Comparison of ENCODE assay signal across 23 cellular contexts in the genomic region with DNA sequence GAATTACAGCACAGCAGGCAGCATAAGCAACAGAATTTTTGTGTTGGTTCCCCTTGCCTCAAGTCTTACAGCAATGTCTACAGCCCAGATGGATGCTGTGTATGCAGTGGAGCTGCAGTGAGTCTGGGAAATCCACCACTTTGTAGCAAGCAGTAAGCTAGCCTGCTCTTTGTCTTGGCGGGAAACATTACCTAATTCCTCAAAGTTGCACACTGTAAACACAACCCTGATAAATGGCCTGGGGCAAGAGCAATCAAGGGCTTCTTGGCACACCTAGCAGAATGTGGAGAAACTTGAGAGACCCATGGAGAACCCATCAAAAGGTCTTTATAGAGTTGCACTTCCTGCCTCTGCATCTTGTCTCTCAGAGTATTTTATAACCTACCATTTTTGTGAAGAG.
"Had no signal": no experiment of that assay in that cellular context is flagged by ENCODE, and none has a peak within 500 bp of the region (broad histone marks: within the 10 kb centered on the region; RNA-seq: fewer than 3 reads in every experiment).

No MANE protein-coding gene starts in this region.

- H3K27me3 ChIP-seq: brain microvascular endothelial cell, esophagus muscularis mucosa, gastrocnemius medialis, neural progenitor cell had no signal

- H3K36me3 Mint-ChIP-seq: activated naive CD4-positive, alpha-beta T cell treated with anti-CD3 and anti-CD28 coated beads, Interleukin-2, amount 50 U/mL, for 72 hours; mesothelial cell of epicardium; naive thymus-derived CD8-positive, alpha-beta T cell; neural progenitor cell; type B pancreatic cell had no signal

- H3K27ac ChIP-seq: brain microvascular endothelial cell, esophagus muscularis mucosa, gastrocnemius medialis, neural progenitor cell, thoracic aorta had no signal

- H3K9me3 Mint-ChIP-seq: activated naive CD4-positive, alpha-beta T cell treated with anti-CD3 and anti-CD28 coated beads, Interleukin-2, amount 50 U/mL, for 72 hours; mesothelial cell of epicardium; neural progenitor cell had no signal

- H3K27me3 Mint-ChIP-seq: central memory CD8-positive, alpha-beta T cell; type B pancreatic cell had no signal

- H3K4me3 Mint-ChIP-seq: activated CD8-positive, alpha-beta T cell treated with anti-CD3 and anti-CD28 coated beads, Interleukin-2, amount 10 ng/mL, durations not matched to agents 7 days and 5 days; central memory CD8-positive, alpha-beta T cell; mesothelial cell of epicardium; naive thymus-derived CD8-positive, alpha-beta T cell; neural progenitor cell; type B pancreatic cell had no signal

- H3K27ac Mint-ChIP-seq: activated CD8-positive, alpha-beta T cell treated with anti-CD3 and anti-CD28 coated beads, Interleukin-2, amount 10 ng/mL, durations not matched to agents 7 days and 5 days; activated naive CD4-positive, alpha-beta T cell treated with anti-CD3 and anti-CD28 coated beads, Interleukin-2, amount 50 U/mL, for 72 hours; mesothelial cell of epicardium; naive thymus-derived CD8-positive, alpha-beta T cell; neural progenitor cell; type B pancreatic cell had no signal

- H3K4me1 Mint-ChIP-seq: central memory CD8-positive, alpha-beta T cell; mesothelial cell of epicardium; naive thymus-derived CD8-positive, alpha-beta T cell had no signal

- DNase-seq: activated CD4-positive, alpha-beta T cell treated with anti-CD3 and anti-CD28 coated beads for 1 hour; activated CD4-positive, alpha-beta T cell treated with anti-CD3 and anti-CD28 coated beads, Interleukin-2, amount 50 U/mL, for 1 hour; activated CD8-positive, alpha-beta T cell treated with anti-CD3 and anti-CD28 coated beads, Interleukin-2, amount 10 ng/mL, durations not matched to agents 7 days and 5 days; activated gamma-delta T cell treated with Interleukin-2 at 50 U/mL for 16 hours; aorta; brain microvascular endothelial cell; effector memory CD4-positive, alpha-beta T cell; gastrocnemius medialis; hypothalamus; left colon; mammary epithelial cell; naive thymus-derived CD8-positive, alpha-beta T cell; stimulated activated CD4-positive, alpha-beta T cell treated with anti-CD3 and anti-CD28 coated beads, Interleukin-4, amount 100 ng/mL, for 24 hours; stimulated activated naive CD4-positive, alpha-beta T cell treated with Interleukin-2 at 50 U/mL for 16 hours; T-helper 1 cell; T-helper 9 cell had no signal

- H3K4me1 ChIP-seq: esophagus muscularis mucosa, neural progenitor cell had no signal

- H3K9ac ChIP-seq: neural progenitor cell had no signal

- H3K9me3 ChIP-seq: esophagus muscularis mucosa, gastrocnemius medialis, thoracic aorta had no signal

- H3K4me3 ChIP-seq: esophagus muscularis mucosa, gastrocnemius medialis, neural progenitor cell, thoracic aorta had no signal

- H3K36me3 ChIP-seq: brain microvascular endothelial cell, esophagus muscularis mucosa, gastrocnemius medialis, neural progenitor cell, thoracic aorta had no signal
